ENCODE assay signal across 8 cellular contexts in genomic region chr17:8294814-8295316, GRCh38. TPM values are rescaled to one million over a fixed set of nuclear protein-coding genes. Genes with fewer than 3 reads are reported as not detected.
DNase-seq lines count a peak whose midpoint lies in the region; TF ChIP-seq lines count a peak whose summit lies in the region.

No MANE protein-coding gene starts in this region.

- H3K4me3 ChIP-seq in mesodermal cell (ENCODE audit: extremely low read depth, insufficient read depth, low read length, poor library complexity, severe bottlenecking) = peak overlapping the region; percentile 56
- peak overlapping the region; percentile 62 to 75 for H3K4me3 ChIP-seq in uterus

- peak overlapping the region; percentile 85 for H3K4me3 Mint-ChIP-seq in activated naive CD4-positive, alpha-beta T cell treated with anti-CD3 and anti-CD28 coated beads, Interleukin-2, amount 50 U/mL, for 24 hours

- H3K27ac ChIP-seq in cingulate gyrus (ENCODE audit: low read depth, low read length) (peak overlapping the region; percentile 86), mesodermal cell (ENCODE audit: low read depth, low read length, severe bottlenecking) (peak overlapping the region; percentile 83), uterus (peak overlapping the region; percentile 81 to 83)

- WGBS in mesodermal cell (ENCODE audit: insufficient coverage in 2 of 2), 2 experiments = 25 to 26% methylated on average over 15 of the region's 15 CpGs

- H3K9me3 ChIP-seq in mesodermal cell (ENCODE audit: control insufficient read depth, low read length) (no peaks in the 10 kb centered on the region), uterus (no peaks in the 10 kb centered on the region)

- no peaks in the 10 kb centered on the region for H3K27me3 ChIP-seq in uterus

- no peak for DNase-seq in activated naive CD4-positive, alpha-beta T cell treated with Interleukin-2 at 50 U/mL for 16 hours
- DNase-seq in uterus = no peak
- no peak for DNase-seq in GM03348 (ENCODE audit: low spot score)
- DNase-seq in SKM-1 (lab: John Stamatoyannopoulos, UW; ENCODE audit: unreplicated experiment) = no peak
- no peak for DNase-seq in activated CD8-positive, alpha-beta memory T cell treated with anti-CD3 and anti-CD28 coated beads for 24 hours

- peaks cover 39% of the 10 kb centered on the region for H3K4me1 Mint-ChIP-seq in activated naive CD4-positive, alpha-beta T cell treated with anti-CD3 and anti-CD28 coated beads, Interleukin-2, amount 50 U/mL, for 24 hours

- no peaks in the 10 kb centered on the region for H3K27me3 Mint-ChIP-seq in activated naive CD4-positive, alpha-beta T cell treated with anti-CD3 and anti-CD28 coated beads, Interleukin-2, amount 50 U/mL, for 24 hours

- H3K36me3 ChIP-seq in mesodermal cell (ENCODE audit: control insufficient read depth, insufficient read depth, low read length) (peaks cover 3% of the 10 kb centered on the region), uterus (no peaks in the 10 kb centered on the region)

- peak overlapping the region; percentile 89 for H3K27ac Mint-ChIP-seq in activated naive CD4-positive, alpha-beta T cell treated with anti-CD3 and anti-CD28 coated beads, Interleukin-2, amount 50 U/mL, for 24 hours

- no peak for TF ChIP-seq CTCF in uterus (IDR thresholded peaks at IDR 0.05)

- no peak for TF ChIP-seq POLR2A in uterus (IDR thresholded peaks at IDR 0.05)

- H3K4me1 ChIP-seq in mesodermal cell (ENCODE audit: control insufficient read depth, insufficient read depth, low read length, poor library complexity, severe bottlenecking) (peaks cover 3% of the 10 kb centered on the region), uterus (no peaks in the 10 kb centered on the region)

- H3K36me3 Mint-ChIP-seq in activated naive CD4-positive, alpha-beta T cell treated with anti-CD3 and anti-CD28 coated beads, Interleukin-2, amount 50 U/mL, for 24 hours = no peaks in the 10 kb centered on the region

- no peaks in the 10 kb centered on the region for H3K9me3 Mint-ChIP-seq in activated naive CD4-positive, alpha-beta T cell treated with anti-CD3 and anti-CD28 coated beads, Interleukin-2, amount 50 U/mL, for 24 hours

- intact Hi-C loops in uterus (cut with DNase I; ENCODE audit: low total_unique reads) = no loop called here

RNA-seq across cellular contexts. Expression of gene SLC25A35, which starts 0.3 kb away (rescaled TPM):
- polyA plus RNA-seq in mesodermal cell (2013, experiment 1 of 2) = 2.5 TPM
- 2.0 TPM for polyA plus RNA-seq in mesodermal cell (2013, experiment 2 of 2)
- 1 to 10 TPM in 2 of 4 donors, under 1 TPM in 2; 0.29 to 3.4 (median 0.95) TPM for total RNA-seq in uterus

RNA-seq across cellular contexts. Expression of gene RANGRF, which starts 6.4 kb away (rescaled TPM):
- 37.8 TPM for polyA plus RNA-seq in mesodermal cell (2013, experiment 1 of 2)
- 33.6 TPM for polyA plus RNA-seq in mesodermal cell (2013, experiment 2 of 2)
- total RNA-seq in uterus = 10 to 100 TPM in 2 of 4 donors, 1 to 10 TPM in 2; 5.1 to 39.6 (median 16.4) TPM

RNA-seq across cellular contexts. Expression of gene ARHGEF15, which starts 15.2 kb away (rescaled TPM):
- 4.8 TPM for polyA plus RNA-seq in mesodermal cell (2013, experiment 1 of 2)
- 3.7 TPM for polyA plus RNA-seq in mesodermal cell (2013, experiment 2 of 2)
- total RNA-seq in uterus = 10 to 100 TPM in 1 of 4 donors, 1 to 10 TPM in 3; 1.0 to 35.5 (median 4.8) TPM

RNA-seq across cellular contexts. Expression of gene ODF4, which starts 44.8 kb away (rescaled TPM):
- not detected for polyA plus RNA-seq in mesodermal cell (2013, experiment 1 of 2)
- polyA plus RNA-seq in mesodermal cell (2013, experiment 2 of 2) = not detected
- total RNA-seq in uterus = not detected

RNA-seq across cellular contexts. Expression of gene PFAS, which starts 45.8 kb away (rescaled TPM):
- polyA plus RNA-seq in mesodermal cell (2013, experiment 1 of 2) = 23.6 TPM
- polyA plus RNA-seq in mesodermal cell (2013, experiment 2 of 2) = 22.0 TPM
- 10 to 100 TPM; 13.6 to 54.0 (median 40.0) TPM for total RNA-seq in uterus
